ENCODE assay signal across 11 cellular contexts in genomic region chr2:189799030-189799331, GRCh38. TPM values are rescaled to one million over a fixed set of nuclear protein-coding genes. Genes with fewer than 3 reads are reported as not detected.
DNase-seq lines count a peak whose midpoint lies in the region; ATAC-seq and TF ChIP-seq lines count a peak whose summit lies in the region.
"Had no signal": no experiment of that assay in that cellular context is flagged by ENCODE, and none has a peak within 500 bp of the region (broad histone marks: within the 10 kb centered on the region; RNA-seq: fewer than 3 reads in every experiment).

No MANE protein-coding gene starts in this region.

- H3K27ac ChIP-seq in OCI-LY7 (ENCODE audit: low read depth, low read length, poor library complexity, severe bottlenecking) (no peak overlapping the region), dorsolateral prefrontal cortex (peak overlapping the region in 34 of 59 donors; percentile 6 to 79 (median 58)), substantia nigra (ENCODE audit: low read depth, low read length, poor library complexity, severe bottlenecking) (peak overlapping the region; percentile 7)
- H3K27ac ChIP-seq: RWPE1 had no signal

- POLR2A ChIA-PET in OCI-LY7 (lab: Charles Lee), result interaction anchor here (0.6 to 1.9 kb wide), 8 partner anchors 11 to 932 kb away, joined by 3 to 9 read pairs (median 4); no protein-coding TSS in a partner anchor

- H3K27ac Mint-ChIP-seq in CD14-positive monocyte, result no peak overlapping the region
- H3K27ac Mint-ChIP-seq: CD8-positive, alpha-beta memory T cell had no signal

- H3K27me3 ChIP-seq in dorsolateral prefrontal cortex, result no peaks in the 10 kb centered on the region

- no peaks in the 10 kb centered on the region for H3K27me3 Mint-ChIP-seq in CD14-positive monocyte (ENCODE audit: low read depth in 3 of 3)
- H3K27me3 Mint-ChIP-seq: CD8-positive, alpha-beta memory T cell had no signal

- H3K9me3 Mint-ChIP-seq in CD14-positive monocyte, result peaks cover 0 to 2% (median 0%) of the 10 kb centered on the region in 7 donors
- H3K9me3 Mint-ChIP-seq: CD8-positive, alpha-beta memory T cell had no signal

- peaks cover 30% of the 10 kb centered on the region in 2 donors for H3K36me3 Mint-ChIP-seq in CD14-positive monocyte

- peaks cover 7% of the 10 kb centered on the region for H3K4me1 Mint-ChIP-seq in CD14-positive monocyte

- BruUV-seq in OCI-LY7 (replicated peaks; lab: Mats Ljungman, UMichigan), result no TSS peak

- intact Hi-C loops in CD14-positive monocyte (cut with micrococcal nuclease) (no loop called here), OCI-LY7 (cut with micrococcal nuclease; ENCODE audit: unreplicated experiment) (no loop called here), dorsolateral prefrontal cortex (cut with DNase I) (loop anchor here in 1 of 2 donors (5.0 kb wide), 1 partner anchor 273 kb away; no protein-coding TSS in a partner anchor)

- CTCF ChIA-PET in OCI-LY7 (lab: Charles Lee; ENCODE audit: unreplicated experiment), result interaction anchor here (1.2 kb wide), 1 partner anchor 272 kb away, joined by 3 read pairs; no protein-coding TSS in a partner anchor

- H3K4me3 ChIP-seq in OCI-LY7 (ENCODE audit: low read depth, low read length, poor library complexity, severe bottlenecking), result no peak overlapping the region
- peak overlapping the region in 1 of 59 donors; percentile 3 for H3K4me3 ChIP-seq in dorsolateral prefrontal cortex

- peaks cover 4% of the 10 kb centered on the region for H3K4me1 ChIP-seq in OCI-LY7 (ENCODE audit: insufficient read depth, low read length, poor library complexity, severe bottlenecking)

- H3K36me3 ChIP-seq in OCI-LY7 (ENCODE audit: insufficient read depth, low read length), result peaks cover 96% of the 10 kb centered on the region

- no peak overlapping the region for H3K4me3 Mint-ChIP-seq in CD14-positive monocyte
- H3K4me3 Mint-ChIP-seq: CD8-positive, alpha-beta memory T cell had no signal

- no peak overlapping the region for H3K4me2 ChIP-seq in OCI-LY7 (ENCODE audit: low read length)

- no peak for ATAC-seq in HG03442 (IDR thresholded peaks at IDR 0.05; ENCODE audit: unreplicated experiment)
- no peak for ATAC-seq in HG02763 (IDR thresholded peaks at IDR 0.05; ENCODE audit: unreplicated experiment)

- TF ChIP-seq CTCF in CD14-positive monocyte (IDR thresholded peaks at IDR 0.05) (peak; percentile 24), OCI-LY7 (conservative IDR thresholded peaks at IDR 0.05; ENCODE audit: low read length) (peak; percentile 51), dorsolateral prefrontal cortex (IDR thresholded peaks at IDR 0.05 in 54 of 56, conservative IDR thresholded peaks at IDR 0.05 in 2 of 56; ENCODE audit: low read depth in 1 of 56, partially characterized antibody in 56 of 56) (peak in 2 of 56 donors; percentile 3 to 9)

- H3K79me2 ChIP-seq in OCI-LY7 (ENCODE audit: insufficient read depth, low read depth, low read length), result 0 out of 2 replicates have a peak, but pooled peaks cover 12% of the 10 kb centered on the region

- DNase-seq in CD14-positive monocyte (ENCODE audit: low spot score) (no peak), OCI-LY7 (ENCODE audit: low spot score) (no peak), dorsolateral prefrontal cortex (no peak), substantia nigra (lab: John Stamatoyannopoulos, UW) (no peak), cerebellum (ENCODE audit: low spot score) (no peak)
- DNase-seq: CD8-positive, alpha-beta memory T cell; DMS79 treated with DMSO at 0.1 percent for 48 hours; NCI-H187 treated with DMSO at 0.1 percent for 48 hours had no signal

- peaks cover 7% of the 10 kb centered on the region; the same call in 1 of the 2 replicates for H4K20me1 ChIP-seq in OCI-LY7 (ENCODE audit: insufficient read depth, low read length)

- H3K9me2 ChIP-seq in OCI-LY7 (ENCODE audit: insufficient read depth, low read length), result no peaks in the 10 kb centered on the region

- no peaks in the 10 kb centered on the region for H3K9me3 ChIP-seq in OCI-LY7 (ENCODE audit: low read length)

- no peak overlapping the region for H2AFZ ChIP-seq in OCI-LY7 (ENCODE audit: low read length)

RNA-seq across cellular contexts. Expression of gene PMS1, which starts 14.7 kb away (rescaled TPM):
- polyA plus RNA-seq in CD14-positive monocyte, result 1 to 10 TPM; 3.7 to 7.8 TPM
- 31.2 and 37.3 TPM in 2 replicates for total RNA-seq in OCI-LY7 (2014; rRNA removed; shearing (Covaris generic))
- total RNA-seq in OCI-LY7 (2022) (66.6 and 72.2 TPM in 2 replicates), dorsolateral prefrontal cortex (10 to 100 TPM; 29.0 to 64.7 (median 45.8) TPM), cerebellum (64.5 TPM)

RNA-seq across cellular contexts. Expression of gene ORMDL1, which starts 14.8 kb away (rescaled TPM):
- 10 to 100 TPM; 76.4 to 93.2 TPM for polyA plus RNA-seq in CD14-positive monocyte
- total RNA-seq in OCI-LY7 (2014; rRNA removed; shearing (Covaris generic)), result 49.3 and 59.3 TPM in 2 replicates
- 59.6 and 65.7 TPM in 2 replicates for total RNA-seq in OCI-LY7 (2022)
- 10 to 100 TPM; 31.6 to 78.1 (median 54.7) TPM for total RNA-seq in dorsolateral prefrontal cortex
- 59.0 TPM for total RNA-seq in cerebellum

RNA-seq across cellular contexts. Expression of gene OSGEPL1, which starts 36.4 kb away (rescaled TPM):
- polyA plus RNA-seq in CD14-positive monocyte, result 1 to 10 TPM; 2.1 to 2.6 TPM
- 8.7 and 10.4 TPM in 2 replicates for total RNA-seq in OCI-LY7 (2014; rRNA removed; shearing (Covaris generic))
- total RNA-seq in OCI-LY7 (2022) (10.4 and 12.8 TPM in 2 replicates), dorsolateral prefrontal cortex (10 to 100 TPM in 49 of 120 experiments, 1 to 10 TPM in 71; 5.5 to 18.6 (median 9.7) TPM), cerebellum (21.5 TPM)
